Comparison of ENCODE assay signal across 25 cellular contexts in genomic region chr1:165628127-165628857, GRCh38.
"Had no signal": no experiment of that assay in that cellular context is flagged by ENCODE, and none has a peak within 500 bp of the region (broad histone marks: within the 10 kb centered on the region; RNA-seq: fewer than 3 reads in every experiment).

No MANE protein-coding gene starts in this region.

- H3K4me3 ChIP-seq: esophagus squamous epithelium, right atrium auricular region, suprapubic skin, tibial artery had no signal

- H3K27ac ChIP-seq: epithelial cell of prostate, esophagus squamous epithelium, right atrium auricular region, suprapubic skin, tibial artery had no signal

- H3K9me3 ChIP-seq: esophagus squamous epithelium, right atrium auricular region, suprapubic skin, tibial artery had no signal

- DNase-seq: activated CD4-positive, alpha-beta memory T cell treated with anti-CD3 and anti-CD28 coated beads for 36 hours; activated CD4-positive, alpha-beta T cell treated with anti-CD3 and anti-CD28 coated beads, Interleukin-2, amount 10 ng/mL, durations not matched to agents 24 days and 14 days; activated CD4-positive, CD25-positive, alpha-beta regulatory T cell treated with anti-CD3 and anti-CD28 coated beads, Interleukin-2, amount 50 U/mL, for 72 hours; activated CD8-positive, alpha-beta memory T cell treated with anti-CD3 and anti-CD28 coated beads, Interleukin-2, amount 50 U/mL, for 4 hours; activated naive CD8-positive, alpha-beta T cell treated with anti-CD3 and anti-CD28 coated beads, Interleukin-2, amount 50 U/mL, for 24 hours; activated T-cell treated with anti-CD3 and anti-CD28 coated beads, Interleukin-2, amount 50 U/mL, for 1 hour; dermis blood vessel endothelial cell; effector CD4-positive, alpha-beta T cell; esophagus squamous epithelium; glutamatergic neuron; islet precursor cell; left ventricle myocardium superior; naive B cell; occipital lobe; stimulated activated CD4-positive, alpha-beta T cell treated with anti-CD3 and anti-CD28 coated beads, Interleukin-15, amount 100 ng/mL, for 24 hours; stimulated activated CD4-positive, alpha-beta T cell treated with anti-CD3 and anti-CD28 coated beads, Interleukin-2, amount 100 ng/mL, for 24 hours; stimulated activated naive CD4-positive, alpha-beta T cell; T-helper 17 cell; T1000; tibial artery had no signal

- H3K36me3 ChIP-seq: esophagus squamous epithelium, right atrium auricular region, suprapubic skin, tibial artery had no signal

- H3K9me3 Mint-ChIP-seq: activated CD4-positive, alpha-beta memory T cell treated with anti-CD3 and anti-CD28 coated beads for 36 hours; activated CD4-positive, alpha-beta T cell treated with anti-CD3 and anti-CD28 coated beads, Interleukin-2, amount 10 ng/mL, durations not matched to agents 24 days and 14 days; activated naive CD4-positive, alpha-beta T cell treated with anti-CD3 and anti-CD28 coated beads, Interleukin-2, amount 50 U/mL, for 24 hours; activated naive CD8-positive, alpha-beta T cell treated with anti-CD3 and anti-CD28 coated beads, Interleukin-2, amount 50 U/mL, for 24 hours; activated T-helper 17 cell treated with anti-CD3 and anti-CD28 coated beads, Interleukin-2, amount 50 U/mL, for 72 hours; naive B cell had no signal

- H3K27me3 Mint-ChIP-seq: activated naive CD8-positive, alpha-beta T cell treated with anti-CD3 and anti-CD28 coated beads, Interleukin-2, amount 50 U/mL, for 24 hours had no signal

- H3K36me3 Mint-ChIP-seq: activated CD4-positive, alpha-beta memory T cell treated with anti-CD3 and anti-CD28 coated beads for 36 hours; activated naive CD4-positive, alpha-beta T cell treated with anti-CD3 and anti-CD28 coated beads, Interleukin-2, amount 50 U/mL, for 24 hours; naive B cell had no signal

- ATAC-seq: activated naive CD8-positive, alpha-beta T cell treated with anti-CD3 and anti-CD28 coated beads, Interleukin-2, amount 50 U/mL, for 24 hours; activated T-helper 17 cell treated with anti-CD3 and anti-CD28 coated beads, Interleukin-2, amount 50 U/mL, for 72 hours; left ventricle myocardium superior; T-helper 17 cell had no signal

- H3K27ac Mint-ChIP-seq: activated CD4-positive, alpha-beta memory T cell treated with anti-CD3 and anti-CD28 coated beads for 36 hours; activated CD4-positive, alpha-beta T cell treated with anti-CD3 and anti-CD28 coated beads, Interleukin-2, amount 10 ng/mL, durations not matched to agents 24 days and 14 days; activated naive CD4-positive, alpha-beta T cell treated with anti-CD3 and anti-CD28 coated beads, Interleukin-2, amount 50 U/mL, for 24 hours; activated naive CD8-positive, alpha-beta T cell treated with anti-CD3 and anti-CD28 coated beads, Interleukin-2, amount 50 U/mL, for 24 hours; activated T-helper 17 cell treated with anti-CD3 and anti-CD28 coated beads, Interleukin-2, amount 50 U/mL, for 72 hours; T-helper 17 cell had no signal

- H3K4me3 Mint-ChIP-seq: activated CD4-positive, alpha-beta memory T cell treated with anti-CD3 and anti-CD28 coated beads for 36 hours; activated naive CD8-positive, alpha-beta T cell treated with anti-CD3 and anti-CD28 coated beads, Interleukin-2, amount 50 U/mL, for 24 hours; activated T-helper 17 cell treated with anti-CD3 and anti-CD28 coated beads, Interleukin-2, amount 50 U/mL, for 72 hours had no signal
